In the genomic region with DNA sequence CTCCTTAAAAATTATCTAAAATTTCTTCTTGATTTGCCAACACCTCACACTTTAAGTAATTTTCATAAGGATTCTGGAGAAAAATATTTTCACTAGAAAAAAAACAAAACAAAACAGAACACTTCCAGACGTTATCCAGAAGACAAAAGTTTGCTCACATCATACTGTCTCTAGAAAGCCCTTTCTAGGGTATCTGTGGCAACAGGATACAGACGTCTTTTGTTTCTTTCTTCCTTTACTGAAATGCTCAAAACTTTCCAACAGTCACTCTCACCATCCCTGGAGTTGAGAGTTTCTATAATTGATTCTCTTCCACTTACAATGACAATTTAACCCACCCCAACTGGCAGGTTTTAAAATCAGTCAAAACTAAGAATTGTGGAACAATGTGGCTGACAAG, we compare ENCODE assay signal across 12 cellular contexts. TPM values are rescaled to one million over a fixed set of nuclear protein-coding genes. Genes with fewer than 3 reads are reported as not detected.
A peak's percentile ranks its signal among the peaks of the same experiment; 100 is the strongest.
DNase-seq lines count a peak whose midpoint lies in the region; ATAC-seq and TF ChIP-seq lines count a peak whose summit lies in the region.
"Had no signal": no experiment of that assay in that cellular context is flagged by ENCODE, and none has a peak within 500 bp of the region (broad histone marks: within the 10 kb centered on the region; RNA-seq: fewer than 3 reads in every experiment).

No MANE protein-coding gene starts in this region.

- peaks cover 15 to 23% of the 10 kb centered on the region in 2 donors for H3K36me3 Mint-ChIP-seq in activated T-cell treated with anti-CD3 and anti-CD28 coated beads, Interleukin-2, amount 50 U/mL, for 72 hours (ENCODE audit: insufficient read depth in 2 of 2)
- H3K36me3 Mint-ChIP-seq in activated CD8-positive, alpha-beta T cell treated with anti-CD3 and anti-CD28 coated beads for 36 hours (ENCODE audit: low read depth) = peaks cover 38% of the 10 kb centered on the region

- H3K4me1 Mint-ChIP-seq in activated T-cell treated with anti-CD3 and anti-CD28 coated beads, Interleukin-2, amount 50 U/mL, for 72 hours (ENCODE audit: low read depth) = peaks cover 84% of the 10 kb centered on the region
- H3K4me1 Mint-ChIP-seq in activated CD8-positive, alpha-beta T cell treated with anti-CD3 and anti-CD28 coated beads for 36 hours (ENCODE audit: low read depth) = peaks cover 65% of the 10 kb centered on the region
- peaks cover 84% of the 10 kb centered on the region for H3K4me1 Mint-ChIP-seq in stimulated activated naive CD8-positive, alpha-beta T cell treated with anti-CD3 and anti-CD28 coated beads, Interleukin-15, amount 100 ng/mL, for 72 hours

- H4K20me1 ChIP-seq in hepatocyte (ENCODE audit: insufficient read depth, poor library complexity, severe bottlenecking) = peaks cover 49% of the 10 kb centered on the region

- H3K4me3 ChIP-seq in hepatocyte (no peak overlapping the region), SJCRH30 (no peak overlapping the region)
- H3K4me3 ChIP-seq: skin epidermis had no signal

- H3K9me3 Mint-ChIP-seq in activated T-cell treated with anti-CD3 and anti-CD28 coated beads, Interleukin-2, amount 50 U/mL, for 72 hours = no peaks in the 10 kb centered on the region
- H3K9me3 Mint-ChIP-seq in activated CD8-positive, alpha-beta T cell treated with anti-CD3 and anti-CD28 coated beads for 36 hours = no peaks in the 10 kb centered on the region
- H3K9me3 Mint-ChIP-seq in stimulated activated naive CD8-positive, alpha-beta T cell treated with anti-CD3 and anti-CD28 coated beads, Interleukin-15, amount 100 ng/mL, for 72 hours = no peaks in the 10 kb centered on the region

- intact Hi-C loops in activated CD8-positive, alpha-beta T cell treated with anti-CD3 and anti-CD28 coated beads for 36 hours (cut with micrococcal nuclease) = no loop called here

- H3K79me2 ChIP-seq in hepatocyte = peaks cover 89% of the 10 kb centered on the region

- H3K27ac Mint-ChIP-seq in activated T-cell treated with anti-CD3 and anti-CD28 coated beads, Interleukin-2, amount 50 U/mL, for 72 hours = peak overlapping the region; percentile 99
- peak overlapping the region; percentile 93 for H3K27ac Mint-ChIP-seq in activated CD8-positive, alpha-beta T cell treated with anti-CD3 and anti-CD28 coated beads for 36 hours
- peak overlapping the region; percentile 65 to 81 for H3K27ac Mint-ChIP-seq in stimulated activated naive CD8-positive, alpha-beta T cell treated with anti-CD3 and anti-CD28 coated beads, Interleukin-15, amount 100 ng/mL, for 72 hours

- H3K27ac ChIP-seq in hepatocyte (peak overlapping the region; percentile 98), SJCRH30 (no peak overlapping the region)

- H3K27me3 ChIP-seq in hepatocyte = no peaks in the 10 kb centered on the region
- no peaks in the 10 kb centered on the region for H3K27me3 ChIP-seq in SJCRH30

- peak overlapping the region; percentile 86 for H3K4me2 ChIP-seq in hepatocyte

- H3K36me3 ChIP-seq in hepatocyte (replicated peaks; ENCODE audit: insufficient read depth, low read depth) (no peaks in the 10 kb centered on the region), SJCRH30 (peaks cover 18% of the 10 kb centered on the region)

- no peaks in the 10 kb centered on the region for H3K27me3 Mint-ChIP-seq in activated T-cell treated with anti-CD3 and anti-CD28 coated beads, Interleukin-2, amount 50 U/mL, for 72 hours (ENCODE audit: low read depth)
- no peaks in the 10 kb centered on the region for H3K27me3 Mint-ChIP-seq in activated CD8-positive, alpha-beta T cell treated with anti-CD3 and anti-CD28 coated beads for 36 hours
- H3K27me3 Mint-ChIP-seq in stimulated activated naive CD8-positive, alpha-beta T cell treated with anti-CD3 and anti-CD28 coated beads, Interleukin-15, amount 100 ng/mL, for 72 hours = no peaks in the 10 kb centered on the region

- H3K4me1 ChIP-seq in hepatocyte (ENCODE audit: insufficient read depth) (peaks cover 63% of the 10 kb centered on the region), SJCRH30 (peaks cover 19% of the 10 kb centered on the region)

- no peak for TF ChIP-seq CTCF in activated CD8-positive, alpha-beta T cell treated with anti-CD3 and anti-CD28 coated beads for 36 hours (IDR thresholded peaks at IDR 0.05)
- TF ChIP-seq CTCF in hepatocyte (IDR thresholded peaks at IDR 0.05; ENCODE audit: poor library complexity) = no peak

- POLR2A ChIA-PET in activated CD8-positive, alpha-beta T cell treated with anti-CD3 and anti-CD28 coated beads for 36 hours (lab: Charles Lee) = interaction anchor here (0.8 to 6.6 kb wide), 4 partner anchors 10 to 168 kb away, joined by 3 to 55 read pairs (median 26); a partner anchor contains a TSS

- no peak for ATAC-seq in activated T-cell treated with anti-CD3 and anti-CD28 coated beads, Interleukin-2, amount 50 U/mL, for 72 hours (replicated peaks in 1 of 2)
- no peak for ATAC-seq in activated CD8-positive, alpha-beta T cell treated with anti-CD3 and anti-CD28 coated beads for 36 hours
- no peak for ATAC-seq in stimulated activated naive CD8-positive, alpha-beta T cell treated with anti-CD3 and anti-CD28 coated beads, Interleukin-15, amount 100 ng/mL, for 72 hours
- ATAC-seq in GM21576 (IDR thresholded peaks at IDR 0.05; ENCODE audit: unreplicated experiment) = no peak

- DNase-seq in activated T-cell treated with anti-CD3 and anti-CD28 coated beads, Interleukin-2, amount 50 U/mL, for 72 hours = no peak
- no peak for DNase-seq in activated T-cell treated with anti-CD3 and anti-CD28 coated beads, Interleukin-2, amount 50 U/mL, for 48 hours
- no peak for DNase-seq in activated CD8-positive, alpha-beta T cell treated with anti-CD3 and anti-CD28 coated beads for 36 hours
- DNase-seq in hepatocyte (ENCODE audit: low spot score) (no peak), SJCRH30 (no peak), medulla oblongata (ENCODE audit: extremely low spot score) (no peak)
- DNase-seq in stimulated activated naive CD8-positive, alpha-beta T cell treated with anti-CD3 and anti-CD28 coated beads, Interleukin-15, amount 100 ng/mL, for 72 hours = no peak
- DNase-seq: AML-193, NCI-H510A, T1000 had no signal

- H3K9me2 ChIP-seq in hepatocyte (replicated peaks; ENCODE audit: insufficient read depth) = no peaks in the 10 kb centered on the region

- CTCF ChIA-PET in activated CD8-positive, alpha-beta T cell treated with anti-CD3 and anti-CD28 coated beads for 36 hours (lab: Charles Lee) = interaction anchor here (7.5 kb wide), 1 partner anchor 13 kb away, joined by 125 read pairs; no protein-coding TSS in a partner anchor

- WGBS in hepatocyte (ENCODE audit: low lambda C conversion rate, missing lambda C conversion rate) = 55% methylated on average over 2 of the region's 2 CpGs

- no peaks in the 10 kb centered on the region for H3K9me3 ChIP-seq in hepatocyte (ENCODE audit: low read depth)
- H3K9me3 ChIP-seq in SJCRH30 (replicated peaks) = no peaks in the 10 kb centered on the region

- H3K4me3 Mint-ChIP-seq in activated T-cell treated with anti-CD3 and anti-CD28 coated beads, Interleukin-2, amount 50 U/mL, for 72 hours = peak overlapping the region; percentile 80 to 94
- H3K4me3 Mint-ChIP-seq in activated CD8-positive, alpha-beta T cell treated with anti-CD3 and anti-CD28 coated beads for 36 hours = peak overlapping the region; percentile 76
- peak overlapping the region; percentile 88 to 89 for H3K4me3 Mint-ChIP-seq in stimulated activated naive CD8-positive, alpha-beta T cell treated with anti-CD3 and anti-CD28 coated beads, Interleukin-15, amount 100 ng/mL, for 72 hours

- H2AFZ ChIP-seq in hepatocyte = no peak overlapping the region

RNA-seq across cellular contexts. Expression of a gene that starts 2.6 kb away (rescaled TPM):
- total RNA-seq in activated T-cell treated with anti-CD3 and anti-CD28 coated beads, Interleukin-2, amount 50 U/mL, for 72 hours = 100 to 1,000 TPM in 1 of 2 donors, 10 to 100 TPM in 1; 96.3 to 105 TPM
- total RNA-seq in activated CD8-positive, alpha-beta T cell treated with anti-CD3 and anti-CD28 coated beads for 36 hours = 10 to 100 TPM; 62.3 to 67.8 TPM
- 38.0 and 40.3 TPM in 2 replicates for total RNA-seq in hepatocyte
- polyA plus RNA-seq in hepatocyte = 34.1 and 34.9 TPM in 2 replicates
- 31.6 and 32.0 TPM in 2 replicates for total RNA-seq in SJCRH30 (2014; rRNA removed; shearing (Covaris generic))

RNA-seq across cellular contexts. Expression of a gene that starts 51.8 kb away (rescaled TPM):
- total RNA-seq in activated T-cell treated with anti-CD3 and anti-CD28 coated beads, Interleukin-2, amount 50 U/mL, for 72 hours = 10 to 100 TPM; 34.7 to 41.5 TPM
- 10 to 100 TPM; 21.7 to 24.4 TPM for total RNA-seq in activated CD8-positive, alpha-beta T cell treated with anti-CD3 and anti-CD28 coated beads for 36 hours
- 48.7 and 59.4 TPM in 2 replicates for total RNA-seq in hepatocyte
- polyA plus RNA-seq in hepatocyte = 58.5 and 59.4 TPM in 2 replicates
- total RNA-seq in SJCRH30 (2014; rRNA removed; shearing (Covaris generic)) = 18.8 and 19.4 TPM in 2 replicates

RNA-seq across cellular contexts. Expression of a gene that starts 56.9 kb away (rescaled TPM):
- total RNA-seq in activated T-cell treated with anti-CD3 and anti-CD28 coated beads, Interleukin-2, amount 50 U/mL, for 72 hours = 100 to 1,000 TPM; 267 to 360 TPM
- 100 to 1,000 TPM; 344 TPM for total RNA-seq in activated CD8-positive, alpha-beta T cell treated with anti-CD3 and anti-CD28 coated beads for 36 hours
- 138 and 162 TPM in 2 replicates for total RNA-seq in hepatocyte
- polyA plus RNA-seq in hepatocyte = 138 and 142 TPM in 2 replicates
- 297 and 349 TPM in 2 replicates for total RNA-seq in SJCRH30 (2014; rRNA removed; shearing (Covaris generic))
